Comparison of ENCODE assay signal across 10 cellular contexts in the genomic region with DNA sequence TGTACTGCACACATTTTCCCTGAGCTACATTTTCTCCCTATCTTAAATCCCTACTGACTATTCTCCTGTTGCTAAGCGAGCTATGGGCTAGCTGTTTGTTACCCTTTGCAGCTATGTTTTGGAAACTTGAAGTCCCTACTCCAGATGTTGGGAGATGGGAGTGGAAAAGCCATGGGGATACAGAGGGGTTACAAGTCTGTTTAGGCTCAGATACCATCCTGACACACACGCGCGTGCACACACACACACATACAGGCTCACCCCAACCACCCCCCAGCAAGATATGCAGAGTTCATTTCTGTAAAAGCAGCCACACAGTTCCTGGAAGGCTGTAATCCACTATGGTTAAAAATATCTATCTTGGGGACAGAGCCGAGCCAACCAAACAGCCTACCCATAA. TPM values are rescaled to one million over a fixed set of nuclear protein-coding genes. Genes with fewer than 3 reads are reported as not detected.
DNase-seq lines count a peak whose midpoint lies in the region; ATAC-seq and TF ChIP-seq lines count a peak whose summit lies in the region.
"Had no signal": no experiment of that assay in that cellular context is flagged by ENCODE, and none has a peak within 500 bp of the region (broad histone marks: within the 10 kb centered on the region; RNA-seq: fewer than 3 reads in every experiment).

No MANE protein-coding gene starts in this region.

- no peak overlapping the region for H3K14ac ChIP-seq in neuronal stem cell (ENCODE audit: low read length)

- H3K9me3 ChIP-seq in neuronal stem cell (replicated peaks in 1 of 2; ENCODE audit: control insufficient read depth in 2 of 2, insufficient read depth in 1 of 2, low read depth in 1 of 2, low read length in 2 of 2), result no peaks in the 10 kb centered on the region

- no peak overlapping the region for H2AFZ ChIP-seq in neuronal stem cell (ENCODE audit: low read length)

- no peak overlapping the region for H2BK15ac ChIP-seq in neuronal stem cell (ENCODE audit: low read length)

- H3K4me1 Mint-ChIP-seq in stimulated activated effector memory CD8-positive, alpha-beta T cell treated with anti-CD3 and anti-CD28 coated beads, Interleukin-12 subunit alpha, Interleukin-12 subunit beta, amount 100 ng/mL, for 72 hours, result peaks cover 4% of the 10 kb centered on the region

- no peak overlapping the region for H3K4me2 ChIP-seq in neuronal stem cell (ENCODE audit: insufficient read depth, low read length, poor library complexity, severe bottlenecking)

- ATAC-seq in Right ventricle myocardium inferior (peak; percentile 68), HG02588 (IDR thresholded peaks at IDR 0.05; ENCODE audit: unreplicated experiment) (no peak), omental fat pad (ENCODE audit: low FRiP score) (no peak)
- no peak for ATAC-seq in stimulated activated effector memory CD8-positive, alpha-beta T cell treated with anti-CD3 and anti-CD28 coated beads, Interleukin-12 subunit alpha, Interleukin-12 subunit beta, amount 100 ng/mL, for 72 hours

- no peak overlapping the region for H3K4me3 Mint-ChIP-seq in stimulated activated effector memory CD8-positive, alpha-beta T cell treated with anti-CD3 and anti-CD28 coated beads, Interleukin-12 subunit alpha, Interleukin-12 subunit beta, amount 100 ng/mL, for 72 hours
- H3K4me3 Mint-ChIP-seq: naive B cell had no signal

- peak; percentile 31 for DNase-seq in DMS 273 (lab: John Stamatoyannopoulos, UW; ENCODE audit: unreplicated experiment)
- DNase-seq in DMS 273 treated with DMSO at 0.1 percent for 48 hours (lab: John Stamatoyannopoulos, UW), result no peak
- DNase-seq in Right ventricle myocardium inferior (ENCODE audit: missing footprints), result peak; percentile 71
- no peak for DNase-seq in neuronal stem cell (ENCODE audit: low spot score)
- no peak for DNase-seq in stimulated activated effector memory CD8-positive, alpha-beta T cell treated with anti-CD3 and anti-CD28 coated beads, Interleukin-12 subunit alpha, Interleukin-12 subunit beta, amount 100 ng/mL, for 72 hours (ENCODE audit: low spot score in 2 of 2)
- no peak for DNase-seq in stimulated activated CD4-positive, alpha-beta T cell treated with anti-CD3 and anti-CD28 coated beads, Interleukin-15, amount 100 ng/mL, for 24 hours
- no peak for DNase-seq in omental fat pad (ENCODE audit: low spot score)
- DNase-seq: effector CD8-positive, alpha-beta T cell; naive B cell had no signal

- peak overlapping the region; percentile 96 for H3K27ac ChIP-seq in neuronal stem cell (replicated peaks; ENCODE audit: low read length)

- H3K4me1 ChIP-seq in neuronal stem cell (ENCODE audit: control insufficient read depth in 2 of 2, insufficient read depth in 1 of 2, low read depth in 1 of 2, low read length in 2 of 2), result peaks cover 9 to 13% of the 10 kb centered on the region in 2 donors

- WGBS in neuronal stem cell (ENCODE audit: extremely low coverage in 2 of 2, insufficient read length in 2 of 2, insufficient replicate concordance in 1 of 2), 2 donors, result no CpG with 5 or more reads among the region's 5 CpGs

- TF ChIP-seq CTCF in omental fat pad (IDR thresholded peaks at IDR 0.05), result no peak

- no peak overlapping the region for H4K91ac ChIP-seq in neuronal stem cell (ENCODE audit: low read depth, low read length, poor library complexity)

- no peak overlapping the region for H2BK5ac ChIP-seq in neuronal stem cell (ENCODE audit: low read length)

- intact Hi-C loops in Right ventricle myocardium inferior (cut with DNase I), result no loop called here

- no peak overlapping the region for H4K8ac ChIP-seq in neuronal stem cell (ENCODE audit: low read depth, low read length)

- peak overlapping the region; percentile 34 for H3K18ac ChIP-seq in neuronal stem cell (ENCODE audit: low read length)

- H2AK5ac ChIP-seq in neuronal stem cell (ENCODE audit: low read depth, low read length), result no peak overlapping the region

- H3K4me3 ChIP-seq in neuronal stem cell (ENCODE audit: low read length in 2 of 2), result no peak overlapping the region

- no peaks in the 10 kb centered on the region for H3K79me1 ChIP-seq in neuronal stem cell (ENCODE audit: low read depth, low read length)

- peaks cover 14 to 28% of the 10 kb centered on the region in 2 donors for H3K36me3 ChIP-seq in neuronal stem cell (replicated peaks in 1 of 2; ENCODE audit: control insufficient read depth in 2 of 2, insufficient read depth in 2 of 2, low read length in 2 of 2)

- no peak overlapping the region for H3K4ac ChIP-seq in neuronal stem cell (ENCODE audit: low read length)

- H3K9ac ChIP-seq in neuronal stem cell (ENCODE audit: low read depth, low read length, poor library complexity), result no peak overlapping the region

- H3K36me3 Mint-ChIP-seq in stimulated activated effector memory CD8-positive, alpha-beta T cell treated with anti-CD3 and anti-CD28 coated beads, Interleukin-12 subunit alpha, Interleukin-12 subunit beta, amount 100 ng/mL, for 72 hours, result peaks cover 52% of the 10 kb centered on the region

- H3K23ac ChIP-seq in neuronal stem cell (ENCODE audit: low read depth, low read length, poor library complexity), result no peak overlapping the region

- H3K27ac Mint-ChIP-seq in stimulated activated effector memory CD8-positive, alpha-beta T cell treated with anti-CD3 and anti-CD28 coated beads, Interleukin-12 subunit alpha, Interleukin-12 subunit beta, amount 100 ng/mL, for 72 hours, result no peak overlapping the region
- H3K27ac Mint-ChIP-seq: naive B cell had no signal

- H2BK120ac ChIP-seq in neuronal stem cell (ENCODE audit: low read depth, low read length), result no peak overlapping the region

- no peaks in the 10 kb centered on the region for H3K9me3 Mint-ChIP-seq in stimulated activated effector memory CD8-positive, alpha-beta T cell treated with anti-CD3 and anti-CD28 coated beads, Interleukin-12 subunit alpha, Interleukin-12 subunit beta, amount 100 ng/mL, for 72 hours
- H3K9me3 Mint-ChIP-seq: naive B cell had no signal

- no peaks in the 10 kb centered on the region for H3K27me3 ChIP-seq in neuronal stem cell (ENCODE audit: control insufficient read depth in 3 of 3, insufficient read depth in 3 of 3, low read depth in 1 of 3, low read length in 3 of 3)

- peak overlapping the region; percentile 51 for H2BK12ac ChIP-seq in neuronal stem cell (ENCODE audit: low read length)

RNA-seq across cellular contexts. Expression of a gene that starts 15.8 kb away (rescaled TPM):
- total RNA-seq in Right ventricle myocardium inferior (600 TPM), omental fat pad (100 to 1,000 TPM; 194 to 295 (median 245) TPM)
- polyA plus RNA-seq in neuronal stem cell (2013, experiment 1 of 2), result 847 TPM
- polyA plus RNA-seq in neuronal stem cell (2013, experiment 2 of 2), result 851 TPM

RNA-seq across cellular contexts. Expression of a gene that starts 33.9 kb away (rescaled TPM):
- total RNA-seq in Right ventricle myocardium inferior (39.8 TPM), omental fat pad (10 to 100 TPM; 22.5 to 38.3 (median 29.9) TPM)
- polyA plus RNA-seq in neuronal stem cell (2013, experiment 1 of 2), result 17.4 TPM
- polyA plus RNA-seq in neuronal stem cell (2013, experiment 2 of 2), result 17.3 TPM

Comparison
In these comparisons a context has a peak if more than half of its experiments do, and no peak if none do; other contexts are left out.
1. DNase-seq: peak in DMS 273 (single experiment) and Right ventricle myocardium inferior (single experiment); none in DMS 273 treated with DMSO at 0.1 percent for 48 hours (single experiment), neuronal stem cell (single experiment), stimulated activated effector memory CD8-positive, alpha-beta T cell treated with anti-CD3 and anti-CD28 coated beads, Interleukin-12 subunit alpha, Interleukin-12 subunit beta, amount 100 ng/mL, for 72 hours (0 of 2), stimulated activated CD4-positive, alpha-beta T cell treated with anti-CD3 and anti-CD28 coated beads, Interleukin-15, amount 100 ng/mL, for 24 hours (single experiment) and omental fat pad (single experiment).